Comparison of ENCODE assay signal across 1 cellular context in the genomic region with DNA sequence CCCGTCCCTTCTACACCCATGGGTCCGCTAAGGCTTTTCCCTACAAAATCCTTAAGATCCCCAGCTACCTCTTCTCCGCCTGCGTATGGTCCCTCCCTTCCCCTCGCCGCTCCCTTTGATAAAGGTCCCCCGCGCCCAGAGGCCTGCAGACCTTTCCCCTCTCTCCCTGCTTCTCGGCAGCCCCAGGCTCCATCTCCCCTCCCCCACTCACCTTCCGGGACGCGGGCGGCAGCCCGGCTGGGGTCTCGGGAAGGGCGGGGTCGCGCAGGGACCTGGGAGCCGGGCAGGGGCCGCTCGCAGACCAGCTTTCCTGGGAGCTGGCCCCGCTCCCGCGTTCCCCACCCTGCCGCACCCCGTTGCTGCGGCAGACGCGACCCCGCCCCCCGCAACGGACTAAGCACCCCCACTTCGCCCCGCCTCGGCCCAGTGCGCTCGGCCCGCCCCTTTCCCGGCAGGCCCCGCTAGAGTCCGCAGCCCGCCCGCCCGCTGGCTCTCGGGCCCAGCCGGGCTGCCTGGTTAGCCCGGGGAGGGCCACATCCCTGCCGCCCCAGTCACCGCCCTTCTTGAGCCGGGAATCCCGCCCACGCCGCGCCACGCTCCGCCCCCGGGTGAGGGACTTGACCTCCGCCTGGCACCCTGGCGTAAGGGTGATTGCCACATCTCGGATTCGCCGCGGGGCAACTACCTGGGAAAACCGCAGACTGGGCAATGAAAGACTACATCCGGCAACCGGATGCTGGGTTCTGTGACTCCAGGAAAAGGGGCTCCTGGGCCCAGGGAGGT.
A peak's percentile ranks its signal among the peaks of the same experiment; 100 is the strongest.
TF ChIP-seq lines count a peak whose summit lies in the region.

A gene with protein sequence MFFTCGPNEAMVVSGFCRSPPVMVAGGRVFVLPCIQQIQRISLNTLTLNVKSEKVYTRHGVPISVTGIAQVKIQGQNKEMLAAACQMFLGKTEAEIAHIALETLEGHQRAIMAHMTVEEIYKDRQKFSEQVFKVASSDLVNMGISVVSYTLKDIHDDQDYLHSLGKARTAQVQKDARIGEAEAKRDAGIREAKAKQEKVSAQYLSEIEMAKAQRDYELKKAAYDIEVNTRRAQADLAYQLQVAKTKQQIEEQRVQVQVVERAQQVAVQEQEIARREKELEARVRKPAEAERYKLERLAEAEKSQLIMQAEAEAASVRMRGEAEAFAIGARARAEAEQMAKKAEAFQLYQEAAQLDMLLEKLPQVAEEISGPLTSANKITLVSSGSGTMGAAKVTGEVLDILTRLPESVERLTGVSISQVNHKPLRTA (minus strand): TSS at position 372 of the 783 bp plus-strand sequence. CDS start 498 bp downstream, outside the sequence.

TF ChIP-seq in WTC11, 78 proteins besides CTCF, POLR2A, EP300 and RAD21 (continued from another document):
- TF ChIP-seq TEAD4 (CRISPR knock-in tag; IDR thresholded peaks at IDR 0.05) (peak; percentile 25; the same call in 1 of the 2 replicates), NFYB (CRISPR knock-in tag; conservative IDR thresholded peaks at IDR 0.05; ENCODE audit: low read depth) (no peak), IRF2 (CRISPR knock-in tag; IDR thresholded peaks at IDR 0.05; ENCODE audit: borderline replicate concordance, low read depth) (no peak; the same call in 1 of the 2 replicates), OVOL2 (CRISPR knock-in tag; IDR thresholded peaks at IDR 0.05; ENCODE audit: borderline replicate concordance) (no peak), ELF4 (CRISPR knock-in tag; IDR thresholded peaks at IDR 0.05; ENCODE audit: low read depth) (no peak), GRHL2 (CRISPR knock-in tag; IDR thresholded peaks at IDR 0.05; ENCODE audit: insufficient replicate concordance, severe bottlenecking) (no peak), PRRX2 (CRISPR knock-in tag; IDR thresholded peaks at IDR 0.05) (0 out of 2 replicates have a peak, but pooled peaks have one; percentile 57)
- TF ChIP-seq, protein P1, sequence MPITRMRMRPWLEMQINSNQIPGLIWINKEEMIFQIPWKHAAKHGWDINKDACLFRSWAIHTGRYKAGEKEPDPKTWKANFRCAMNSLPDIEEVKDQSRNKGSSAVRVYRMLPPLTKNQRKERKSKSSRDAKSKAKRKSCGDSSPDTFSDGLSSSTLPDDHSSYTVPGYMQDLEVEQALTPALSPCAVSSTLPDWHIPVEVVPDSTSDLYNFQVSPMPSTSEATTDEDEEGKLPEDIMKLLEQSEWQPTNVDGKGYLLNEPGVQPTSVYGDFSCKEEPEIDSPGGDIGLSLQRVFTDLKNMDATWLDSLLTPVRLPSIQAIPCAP (CRISPR knock-in tag; IDR thresholded peaks at IDR 0.05): no peak
- TF ChIP-seq, protein P2, sequence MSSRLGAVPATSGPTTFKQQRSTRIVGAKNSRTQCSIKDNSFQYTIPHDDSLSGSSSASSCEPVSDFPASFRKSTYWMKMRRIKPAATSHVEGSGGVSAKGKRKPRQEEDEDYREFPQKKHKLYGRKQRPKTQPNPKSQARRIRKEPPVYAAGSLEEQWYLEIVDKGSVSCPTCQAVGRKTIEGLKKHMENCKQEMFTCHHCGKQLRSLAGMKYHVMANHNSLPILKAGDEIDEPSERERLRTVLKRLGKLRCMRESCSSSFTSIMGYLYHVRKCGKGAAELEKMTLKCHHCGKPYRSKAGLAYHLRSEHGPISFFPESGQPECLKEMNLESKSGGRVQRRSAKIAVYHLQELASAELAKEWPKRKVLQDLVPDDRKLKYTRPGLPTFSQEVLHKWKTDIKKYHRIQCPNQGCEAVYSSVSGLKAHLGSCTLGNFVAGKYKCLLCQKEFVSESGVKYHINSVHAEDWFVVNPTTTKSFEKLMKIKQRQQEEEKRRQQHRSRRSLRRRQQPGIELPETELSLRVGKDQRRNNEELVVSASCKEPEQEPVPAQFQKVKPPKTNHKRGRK (CRISPR knock-in tag; IDR thresholded peaks at IDR 0.05; ENCODE audit: borderline replicate concordance): 0 out of 2 replicates have a peak, but pooled peaks have one; percentile 13
- TF ChIP-seq, protein P3, sequence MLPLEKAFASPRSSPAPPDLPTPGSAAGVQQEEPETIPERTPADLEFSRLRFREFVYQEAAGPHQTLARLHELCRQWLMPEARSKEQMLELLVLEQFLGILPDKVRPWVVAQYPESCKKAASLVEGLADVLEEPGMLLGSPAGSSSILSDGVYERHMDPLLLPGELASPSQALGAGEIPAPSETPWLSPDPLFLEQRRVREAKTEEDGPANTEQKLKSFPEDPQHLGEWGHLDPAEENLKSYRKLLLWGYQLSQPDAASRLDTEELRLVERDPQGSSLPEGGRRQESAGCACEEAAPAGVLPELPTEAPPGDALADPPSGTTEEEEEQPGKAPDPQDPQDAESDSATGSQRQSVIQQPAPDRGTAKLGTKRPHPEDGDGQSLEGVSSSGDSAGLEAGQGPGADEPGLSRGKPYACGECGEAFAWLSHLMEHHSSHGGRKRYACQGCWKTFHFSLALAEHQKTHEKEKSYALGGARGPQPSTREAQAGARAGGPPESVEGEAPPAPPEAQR (CRISPR knock-in tag; IDR thresholded peaks at IDR 0.05): no peak
- TF ChIP-seq, protein P4, sequence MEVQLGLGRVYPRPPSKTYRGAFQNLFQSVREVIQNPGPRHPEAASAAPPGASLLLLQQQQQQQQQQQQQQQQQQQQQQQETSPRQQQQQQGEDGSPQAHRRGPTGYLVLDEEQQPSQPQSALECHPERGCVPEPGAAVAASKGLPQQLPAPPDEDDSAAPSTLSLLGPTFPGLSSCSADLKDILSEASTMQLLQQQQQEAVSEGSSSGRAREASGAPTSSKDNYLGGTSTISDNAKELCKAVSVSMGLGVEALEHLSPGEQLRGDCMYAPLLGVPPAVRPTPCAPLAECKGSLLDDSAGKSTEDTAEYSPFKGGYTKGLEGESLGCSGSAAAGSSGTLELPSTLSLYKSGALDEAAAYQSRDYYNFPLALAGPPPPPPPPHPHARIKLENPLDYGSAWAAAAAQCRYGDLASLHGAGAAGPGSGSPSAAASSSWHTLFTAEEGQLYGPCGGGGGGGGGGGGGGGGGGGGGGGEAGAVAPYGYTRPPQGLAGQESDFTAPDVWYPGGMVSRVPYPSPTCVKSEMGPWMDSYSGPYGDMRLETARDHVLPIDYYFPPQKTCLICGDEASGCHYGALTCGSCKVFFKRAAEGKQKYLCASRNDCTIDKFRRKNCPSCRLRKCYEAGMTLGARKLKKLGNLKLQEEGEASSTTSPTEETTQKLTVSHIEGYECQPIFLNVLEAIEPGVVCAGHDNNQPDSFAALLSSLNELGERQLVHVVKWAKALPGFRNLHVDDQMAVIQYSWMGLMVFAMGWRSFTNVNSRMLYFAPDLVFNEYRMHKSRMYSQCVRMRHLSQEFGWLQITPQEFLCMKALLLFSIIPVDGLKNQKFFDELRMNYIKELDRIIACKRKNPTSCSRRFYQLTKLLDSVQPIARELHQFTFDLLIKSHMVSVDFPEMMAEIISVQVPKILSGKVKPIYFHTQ (CRISPR knock-in tag; IDR thresholded peaks at IDR 0.05): peak; percentile 17; the same call in 1 of the 2 replicates
